19 cellular contexts compared by ENCODE assay signal in genomic region chrX:34382416-34382815, GRCh38.
A peak's percentile ranks its signal among the peaks of the same experiment; 100 is the strongest.
DNase-seq lines count a peak whose midpoint lies in the region; ATAC-seq, FAIRE-seq and TF ChIP-seq lines count a peak whose summit lies in the region.
"Had no signal": no experiment of that assay in that cellular context is flagged by ENCODE, and none has a peak within 500 bp of the region (broad histone marks: within the 10 kb centered on the region; RNA-seq: fewer than 3 reads in every experiment).

No MANE protein-coding gene starts in this region.

- H3K27me3 ChIP-seq in astrocyte (ENCODE audit: insufficient read depth, low read length), result no peaks in the 10 kb centered on the region
- H3K27me3 ChIP-seq: spleen, testis had no signal

- H3K4me3 ChIP-seq in astrocyte (ENCODE audit: insufficient read depth, low read depth, low read length) (no peak overlapping the region), fibroblast of mammary gland (ENCODE audit: control insufficient read depth, low read depth, low read length) (no peak overlapping the region), skeletal muscle cell (ENCODE audit: low read depth, low read length) (no peak overlapping the region)
- H3K4me3 ChIP-seq: spleen, testis had no signal

- no peaks in the 10 kb centered on the region for H3K36me3 Mint-ChIP-seq in astrocyte (ENCODE audit: low read depth, unreplicated experiment)
- H3K36me3 Mint-ChIP-seq: activated CD4-positive, alpha-beta memory T cell treated with anti-CD3 and anti-CD28 coated beads for 36 hours; natural killer cell treated with Interleukin-12 subunit alpha and Interleukin-12 subunit beta and Interleukin-15 and Interleukin-18, amount 100 ng/mL, for 72 hours had no signal

- no peaks in the 10 kb centered on the region for H4K20me1 ChIP-seq in astrocyte (ENCODE audit: insufficient read depth, low read length)

- TF ChIP-seq CTCF in astrocyte (IDR thresholded peaks at IDR 0.05; ENCODE audit: insufficient read depth, low read depth, low read length) (no peak), fibroblast of mammary gland (conservative IDR thresholded peaks at IDR 0.05; ENCODE audit: control insufficient read depth, insufficient read depth, low read depth, low read length) (no peak)

- DNase-seq in GM04503 (ENCODE audit: low read depth) (peak; percentile 36), astrocyte (ENCODE audit: low read depth) (peak; percentile 12), fibroblast of mammary gland (ENCODE audit: low read depth) (peak; percentile 78), skeletal muscle cell (ENCODE audit: low read depth) (peak; percentile 81), amniotic stem cell (lab: John Stamatoyannopoulos, UW) (no peak), NCI-H1048 (lab: John Stamatoyannopoulos, UW) (no peak), NCI-H1930 (lab: John Stamatoyannopoulos, UW) (no peak)
- DNase-seq: activated CD4-positive, alpha-beta memory T cell treated with anti-CD3 and anti-CD28 coated beads for 36 hours; activated naive CD4-positive, alpha-beta T cell treated with anti-CD3 and anti-CD28 coated beads for 36 hours; activated T-cell treated with anti-CD3 and anti-CD28 coated beads, Interleukin-2, amount 50 U/mL, for 24 hours; NCI-H2029; NCI-H510A; SIG-M5; spleen; T-helper 17 cell; testis had no signal

- no peak overlapping the region for H3K9ac ChIP-seq in astrocyte (ENCODE audit: low read length)

- peak; percentile 84 for FAIRE-seq in astrocyte (lab: Jason Lieb, UNC)
- FAIRE-seq: bronchial epithelial cell had no signal

- no peaks in the 10 kb centered on the region for H3K9me3 Mint-ChIP-seq in astrocyte (ENCODE audit: unreplicated experiment)
- H3K9me3 Mint-ChIP-seq: activated CD4-positive, alpha-beta memory T cell treated with anti-CD3 and anti-CD28 coated beads for 36 hours; activated naive CD4-positive, alpha-beta T cell treated with anti-CD3 and anti-CD28 coated beads for 36 hours; activated T-cell treated with anti-CD3 and anti-CD28 coated beads, Interleukin-2, amount 50 U/mL, for 24 hours; natural killer cell treated with Interleukin-12 subunit alpha and Interleukin-12 subunit beta and Interleukin-15 and Interleukin-18, amount 100 ng/mL, for 72 hours had no signal

- H3K27ac Mint-ChIP-seq in astrocyte (ENCODE audit: unreplicated experiment), result no peak overlapping the region
- H3K27ac Mint-ChIP-seq: activated CD4-positive, alpha-beta memory T cell treated with anti-CD3 and anti-CD28 coated beads for 36 hours; activated naive CD4-positive, alpha-beta T cell treated with anti-CD3 and anti-CD28 coated beads for 36 hours; activated T-cell treated with anti-CD3 and anti-CD28 coated beads, Interleukin-2, amount 50 U/mL, for 24 hours; natural killer cell treated with Interleukin-12 subunit alpha and Interleukin-12 subunit beta and Interleukin-15 and Interleukin-18, amount 100 ng/mL, for 72 hours; T-helper 17 cell had no signal

- H3K4me2 ChIP-seq in astrocyte (ENCODE audit: low read length), result peak overlapping the region; percentile 25

- H3K4me1 ChIP-seq in astrocyte (ENCODE audit: insufficient read depth, low read length), result peaks cover 3% of the 10 kb centered on the region
- H3K4me1 ChIP-seq: spleen, testis had no signal

- no peaks in the 10 kb centered on the region for H3K9me3 ChIP-seq in astrocyte (ENCODE audit: insufficient read depth, low read depth, low read length)
- H3K9me3 ChIP-seq: spleen, testis had no signal

- H3K27ac ChIP-seq in astrocyte (ENCODE audit: low read depth, low read length), result peak overlapping the region; percentile 61
- H3K27ac ChIP-seq: spleen, testis had no signal

- H3K4me3 Mint-ChIP-seq in astrocyte (ENCODE audit: unreplicated experiment), result no peak overlapping the region
- H3K4me3 Mint-ChIP-seq: activated CD4-positive, alpha-beta memory T cell treated with anti-CD3 and anti-CD28 coated beads for 36 hours; activated naive CD4-positive, alpha-beta T cell treated with anti-CD3 and anti-CD28 coated beads for 36 hours; activated T-cell treated with anti-CD3 and anti-CD28 coated beads, Interleukin-2, amount 50 U/mL, for 24 hours; natural killer cell treated with Interleukin-12 subunit alpha and Interleukin-12 subunit beta and Interleukin-15 and Interleukin-18, amount 100 ng/mL, for 72 hours; T-helper 17 cell had no signal

- H2AFZ ChIP-seq in astrocyte (ENCODE audit: low read depth, low read length), result no peak overlapping the region

- no peak for ATAC-seq in GM19023 (IDR thresholded peaks at IDR 0.05; ENCODE audit: unreplicated experiment)
- ATAC-seq: natural killer cell treated with Interleukin-12 subunit alpha and Interleukin-12 subunit beta and Interleukin-15 and Interleukin-18, amount 100 ng/mL, for 72 hours; T-helper 17 cell had no signal

- H3K79me2 ChIP-seq in astrocyte (ENCODE audit: insufficient read depth, low read length), result no peaks in the 10 kb centered on the region

- H3K4me1 Mint-ChIP-seq in astrocyte (ENCODE audit: low read depth, unreplicated experiment), result no peaks in the 10 kb centered on the region
- H3K4me1 Mint-ChIP-seq: T-helper 17 cell had no signal

- H3K27me3 Mint-ChIP-seq in astrocyte (ENCODE audit: low read depth, unreplicated experiment), result no peaks in the 10 kb centered on the region
- H3K27me3 Mint-ChIP-seq: activated CD4-positive, alpha-beta memory T cell treated with anti-CD3 and anti-CD28 coated beads for 36 hours; natural killer cell treated with Interleukin-12 subunit alpha and Interleukin-12 subunit beta and Interleukin-15 and Interleukin-18, amount 100 ng/mL, for 72 hours; T-helper 17 cell had no signal

- H3K36me3 ChIP-seq in astrocyte (ENCODE audit: insufficient read depth, low read length), result no peaks in the 10 kb centered on the region
- H3K36me3 ChIP-seq: spleen had no signal

Comparison
In these comparisons a context has a peak if more than half of its experiments do, and no peak if none do; other contexts are left out.
1. DNase-seq: peak in GM04503 (single experiment), astrocyte (single experiment), fibroblast of mammary gland (single experiment) and skeletal muscle cell (single experiment); none in amniotic stem cell (single experiment), NCI-H1048 (single experiment) and NCI-H1930 (0 of 2).